In the genomic region with DNA sequence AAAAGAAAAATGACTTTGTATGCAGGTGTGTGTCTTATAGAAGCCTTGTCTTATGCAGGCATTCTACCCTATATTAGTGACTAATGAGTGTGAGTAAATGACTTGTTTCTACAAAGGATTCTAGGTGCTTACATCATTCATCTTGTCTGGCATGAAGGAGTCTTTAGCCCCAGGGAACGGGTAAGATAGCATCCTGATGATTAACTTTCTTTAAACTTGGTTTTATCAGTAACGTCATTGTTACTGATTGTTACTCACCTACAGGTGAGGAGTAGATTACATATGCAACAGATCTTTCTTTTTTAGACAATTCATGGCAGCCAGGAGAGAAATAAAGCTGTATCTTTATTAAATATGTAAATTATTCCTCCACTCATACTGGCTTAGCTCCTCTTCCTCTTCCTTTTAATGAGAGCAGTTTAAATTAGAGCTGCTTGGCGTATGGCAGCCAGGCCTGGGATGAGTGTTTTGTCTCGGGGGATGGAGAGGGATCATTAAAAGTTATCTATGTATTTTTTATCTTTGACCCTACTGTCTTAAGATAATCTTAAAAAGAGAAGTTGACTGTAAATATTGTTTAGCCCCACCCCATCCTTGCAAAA, we compare ENCODE assay signal across 9 cellular contexts. TPM values are rescaled to one million over a fixed set of nuclear protein-coding genes. Genes with fewer than 3 reads are reported as not detected.
DNase-seq lines count a peak whose midpoint lies in the region; ATAC-seq and TF ChIP-seq lines count a peak whose summit lies in the region.
"Had no signal": no experiment of that assay in that cellular context is flagged by ENCODE, and none has a peak within 500 bp of the region (broad histone marks: within the 10 kb centered on the region; RNA-seq: fewer than 3 reads in every experiment).

No MANE protein-coding gene starts in this region.

- intact Hi-C loops in heart right ventricle (cut with DNase I) = loop anchor here in 7 of 10 donors (2.0 to 10.0 kb wide), 6 partner anchors 47 to 119 kb away; a partner anchor contains a TSS
- intact Hi-C loops in psoas muscle (cut with DNase I) = loop anchor here in 1 of 2 donors (5.0 kb wide), 1 partner anchor 53 kb away; no protein-coding TSS in a partner anchor

- 29 to 35% methylated on average over 4 of the region's 4 CpGs for WGBS in heart right ventricle, 2 donors
- 47 to 81% (median 72%) methylated on average over 4 of the region's 4 CpGs for WGBS in psoas muscle, 3 donors

- H3K36me3 ChIP-seq in heart right ventricle (peaks cover 0 to 19% (median 0%) of the 10 kb centered on the region in 9 donors), psoas muscle (ENCODE audit: insufficient read depth in 1 of 2, low read depth in 1 of 2) (no peaks in the 10 kb centered on the region)
- H3K36me3 ChIP-seq: neutrophil had no signal

- TF ChIP-seq CTCF in heart right ventricle (IDR thresholded peaks at IDR 0.05) = no peak
- TF ChIP-seq CTCF in psoas muscle (IDR thresholded peaks at IDR 0.05) = no peak

- H3K27me3 ChIP-seq in heart right ventricle (no peaks in the 10 kb centered on the region), psoas muscle (ENCODE audit: insufficient read depth in 3 of 3, low read length in 2 of 3) (no peaks in the 10 kb centered on the region)
- H3K27me3 ChIP-seq: neutrophil had no signal

- ATAC-seq in heart right ventricle (peak in 7 of 8 donors; percentile 6 to 28 (median 22)), psoas muscle (peak in 3 of 4 donors; percentile 17 to 33 (median 19)), GM21737 (IDR thresholded peaks at IDR 0.05; ENCODE audit: unreplicated experiment) (no peak)

- H3K9me3 ChIP-seq in heart right ventricle = no peaks in the 10 kb centered on the region
- no peaks in the 10 kb centered on the region for H3K9me3 ChIP-seq in psoas muscle
- H3K9me3 ChIP-seq: neutrophil had no signal

- H3K4me3 ChIP-seq in heart right ventricle (peak overlapping the region in 1 of 10 donors; percentile 29), psoas muscle (no peak overlapping the region)

- DNase-seq in ELR (ENCODE audit: low read depth) = peak; percentile 96
- peak; percentile 65 for DNase-seq in amniotic epithelial cell (ENCODE audit: low read depth)
- DNase-seq in heart right ventricle = no peak
- DNase-seq in psoas muscle = no peak
- no peak for DNase-seq in NCI-H82 treated with DMSO at 0.1 percent for 48 hours (lab: John Stamatoyannopoulos, UW; ENCODE audit: unreplicated experiment)
- DNase-seq in occipital lobe (lab: John Stamatoyannopoulos, UW) = no peak
- no peak for DNase-seq in activated CD4-positive, alpha-beta T cell treated with anti-CD3 and anti-CD28 coated beads for 1 hour

- H3K27ac ChIP-seq in heart right ventricle (peak overlapping the region in 9 of 10 donors; percentile 28 to 82 (median 66)), psoas muscle (peak overlapping the region; percentile 81)
- H3K27ac ChIP-seq: neutrophil had no signal

- H3K4me1 ChIP-seq in heart right ventricle (peaks cover 2 to 43% (median 30%) of the 10 kb centered on the region in 9 donors), psoas muscle (peaks cover 32% of the 10 kb centered on the region)

RNA-seq across cellular contexts. Expression of a gene that starts 57.2 kb away (rescaled TPM):
- total RNA-seq in heart right ventricle (1,000 to 10,000 TPM; 1,003 to 4,750 (median 1,632) TPM), psoas muscle (1,000 to 10,000 TPM; 1,152 to 2,814 (median 1,810) TPM), occipital lobe (161 TPM)
- polyA plus RNA-seq in heart right ventricle (100 to 1,000 TPM; 316 to 678 TPM), psoas muscle (1,000 to 10,000 TPM in 2 of 3 donors, 100 to 1,000 TPM in 1; 691 to 1,378 (median 1,014) TPM)

Comparison
In these comparisons a context has a peak if more than half of its experiments do, and no peak if none do; other contexts are left out.
1. DNase-seq: peak in ELR (single experiment) and amniotic epithelial cell (single experiment); none in heart right ventricle (0 of 2), psoas muscle (0 of 2), NCI-H82 treated with DMSO at 0.1 percent for 48 hours (single experiment), occipital lobe (single experiment) and activated CD4-positive, alpha-beta T cell treated with anti-CD3 and anti-CD28 coated beads for 1 hour (single experiment).